ENCODE assay signal across 1 cellular context in genomic region chr22:29625090-29625825, GRCh38.
TF ChIP-seq lines count a peak whose summit lies in the region.

No MANE protein-coding gene starts in this region.

TF ChIP-seq in GM23338, 12 proteins besides CTCF, POLR2A, EP300 and RAD21 (continued from another document):
- no peak for TF ChIP-seq ZNF331 (CRISPR knock-in tag; IDR thresholded peaks at IDR 0.05; ENCODE audit: low read depth)
- TF ChIP-seq, protein P1, sequence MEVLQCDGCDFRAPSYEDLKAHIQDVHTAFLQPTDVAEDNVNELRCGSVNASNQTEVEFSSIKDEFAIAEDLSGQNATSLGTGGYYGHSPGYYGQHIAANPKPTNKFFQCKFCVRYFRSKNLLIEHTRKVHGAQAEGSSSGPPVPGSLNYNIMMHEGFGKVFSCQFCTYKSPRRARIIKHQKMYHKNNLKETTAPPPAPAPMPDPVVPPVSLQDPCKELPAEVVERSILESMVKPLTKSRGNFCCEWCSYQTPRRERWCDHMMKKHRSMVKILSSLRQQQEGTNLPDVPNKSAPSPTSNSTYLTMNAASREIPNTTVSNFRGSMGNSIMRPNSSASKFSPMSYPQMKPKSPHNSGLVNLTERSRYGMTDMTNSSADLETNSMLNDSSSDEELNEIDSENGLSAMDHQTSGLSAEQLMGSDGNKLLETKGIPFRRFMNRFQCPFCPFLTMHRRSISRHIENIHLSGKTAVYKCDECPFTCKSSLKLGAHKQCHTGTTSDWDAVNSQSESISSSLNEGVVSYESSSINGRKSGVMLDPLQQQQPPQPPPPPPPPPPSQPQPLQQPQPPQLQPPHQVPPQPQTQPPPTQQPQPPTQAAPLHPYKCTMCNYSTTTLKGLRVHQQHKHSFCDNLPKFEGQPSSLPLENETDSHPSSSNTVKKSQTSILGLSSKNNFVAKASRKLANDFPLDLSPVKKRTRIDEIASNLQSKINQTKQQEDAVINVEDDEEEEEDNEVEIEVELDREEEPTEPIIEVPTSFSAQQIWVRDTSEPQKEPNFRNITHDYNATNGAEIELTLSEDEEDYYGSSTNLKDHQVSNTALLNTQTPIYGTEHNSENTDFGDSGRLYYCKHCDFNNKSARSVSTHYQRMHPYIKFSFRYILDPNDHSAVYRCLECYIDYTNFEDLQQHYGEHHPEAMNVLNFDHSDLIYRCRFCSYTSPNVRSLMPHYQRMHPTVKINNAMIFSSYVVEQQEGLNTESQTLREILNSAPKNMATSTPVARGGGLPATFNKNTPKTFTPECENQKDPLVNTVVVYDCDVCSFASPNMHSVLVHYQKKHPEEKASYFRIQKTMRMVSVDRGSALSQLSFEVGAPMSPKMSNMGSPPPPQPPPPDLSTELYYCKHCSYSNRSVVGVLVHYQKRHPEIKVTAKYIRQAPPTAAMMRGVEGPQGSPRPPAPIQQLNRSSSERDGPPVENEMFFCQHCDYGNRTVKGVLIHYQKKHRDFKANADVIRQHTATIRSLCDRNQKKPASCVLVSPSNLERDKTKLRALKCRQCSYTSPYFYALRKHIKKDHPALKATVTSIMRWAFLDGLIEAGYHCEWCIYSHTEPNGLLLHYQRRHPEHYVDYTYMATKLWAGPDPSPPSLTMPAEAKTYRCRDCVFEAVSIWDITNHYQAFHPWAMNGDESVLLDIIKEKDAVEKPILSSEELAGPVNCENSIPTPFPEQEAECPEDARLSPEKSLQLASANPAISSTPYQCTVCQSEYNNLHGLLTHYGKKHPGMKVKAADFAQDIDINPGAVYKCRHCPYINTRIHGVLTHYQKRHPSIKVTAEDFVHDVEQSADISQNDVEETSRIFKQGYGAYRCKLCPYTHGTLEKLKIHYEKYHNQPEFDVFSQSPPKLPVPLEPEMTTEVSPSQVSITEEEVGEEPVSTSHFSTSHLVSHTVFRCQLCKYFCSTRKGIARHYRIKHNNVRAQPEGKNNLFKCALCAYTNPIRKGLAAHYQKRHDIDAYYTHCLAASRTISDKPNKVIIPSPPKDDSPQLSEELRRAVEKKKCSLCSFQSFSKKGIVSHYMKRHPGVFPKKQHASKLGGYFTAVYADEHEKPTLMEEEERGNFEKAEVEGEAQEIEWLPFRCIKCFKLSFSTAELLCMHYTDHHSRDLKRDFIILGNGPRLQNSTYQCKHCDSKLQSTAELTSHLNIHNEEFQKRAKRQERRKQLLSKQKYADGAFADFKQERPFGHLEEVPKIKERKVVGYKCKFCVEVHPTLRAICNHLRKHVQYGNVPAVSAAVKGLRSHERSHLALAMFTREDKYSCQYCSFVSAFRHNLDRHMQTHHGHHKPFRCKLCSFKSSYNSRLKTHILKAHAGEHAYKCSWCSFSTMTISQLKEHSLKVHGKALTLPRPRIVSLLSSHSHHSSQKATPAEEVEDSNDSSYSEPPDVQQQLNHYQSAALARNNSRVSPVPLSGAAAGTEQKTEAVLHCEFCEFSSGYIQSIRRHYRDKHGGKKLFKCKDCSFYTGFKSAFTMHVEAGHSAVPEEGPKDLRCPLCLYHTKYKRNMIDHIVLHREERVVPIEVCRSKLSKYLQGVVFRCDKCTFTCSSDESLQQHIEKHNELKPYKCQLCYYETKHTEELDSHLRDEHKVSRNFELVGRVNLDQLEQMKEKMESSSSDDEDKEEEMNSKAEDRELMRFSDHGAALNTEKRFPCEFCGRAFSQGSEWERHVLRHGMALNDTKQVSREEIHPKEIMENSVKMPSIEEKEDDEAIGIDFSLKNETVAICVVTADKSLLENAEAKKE (CRISPR knock-in tag; IDR thresholded peaks at IDR 0.05) = no peak
- no peak for TF ChIP-seq STAT1 (IDR thresholded peaks at IDR 0.05; ENCODE audit: unreplicated experiment)
- TF ChIP-seq EZH2phosphoT487 (IDR thresholded peaks at IDR 0.05; ENCODE audit: unreplicated experiment) = no peak
- TF ChIP-seq CREB1 (CRISPR knock-in tag; IDR thresholded peaks at IDR 0.05; ENCODE audit: low read depth) = no peak
- TF ChIP-seq ZNF114 (CRISPR knock-in tag; IDR thresholded peaks at IDR 0.05) = no peak
TF ChIP-seq in GM23338: peak in this region for 0.
